Comparison of ENCODE assay signal across 24 cellular contexts in the genomic region with DNA sequence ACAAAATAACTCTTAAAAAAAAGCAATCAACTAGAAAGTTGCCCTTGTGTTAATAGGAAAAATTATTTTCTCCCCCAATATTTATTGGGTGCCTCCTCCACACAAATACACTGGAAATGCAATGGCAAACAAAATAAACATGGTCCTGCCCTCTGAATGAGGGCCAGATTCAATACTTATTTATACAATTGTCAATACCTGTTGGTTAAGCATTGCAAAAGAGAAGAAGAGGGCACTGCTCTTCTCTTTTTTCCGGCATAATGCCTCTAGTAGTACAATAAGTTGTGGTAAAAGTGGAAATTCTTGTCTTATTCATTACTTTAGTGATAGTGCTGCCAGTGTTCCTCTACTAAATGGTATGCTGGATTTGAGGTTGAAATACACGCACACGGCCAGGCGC. TPM values are rescaled to one million over a fixed set of nuclear protein-coding genes. Genes with fewer than 3 reads are reported as not detected.
A peak's percentile ranks its signal among the peaks of the same experiment; 100 is the strongest.
DNase-seq lines count a peak whose midpoint lies in the region; ATAC-seq, FAIRE-seq and TF ChIP-seq lines count a peak whose summit lies in the region.
"Had no signal": no experiment of that assay in that cellular context is flagged by ENCODE, and none has a peak within 500 bp of the region (broad histone marks: within the 10 kb centered on the region; RNA-seq: fewer than 3 reads in every experiment).

No MANE protein-coding gene starts in this region.

- BruUV-seq in HepG2 (replicated peaks; lab: Mats Ljungman, UMichigan), result no TSS peak

- TF ChIP-seq CTCF in right lobe of liver (IDR thresholded peaks at IDR 0.05) (no peak), HepG2 (CRISPR knock-in tag; IDR thresholded peaks at IDR 0.05) (no peak)

- ATAC-seq in right lobe of liver (peak in 3 of 4 donors; percentile 54 to 65 (median 62)), HepG2 (no peak), left lobe of liver (peak; percentile 19)
- ATAC-seq: A549, GM12878 had no signal

- peaks cover 0 to 12% (median 0%) of the 10 kb centered on the region in 4 donors for H3K4me1 ChIP-seq in right lobe of liver
- H3K4me1 ChIP-seq in HepG2 (ENCODE audit: insufficient read depth, low read length), result peaks cover 36% of the 10 kb centered on the region
- H3K4me1 ChIP-seq: BE2C, BLaER1 had no signal

- no peak overlapping the region for H3K4me3 ChIP-seq in right lobe of liver
- no peak overlapping the region for H3K4me3 ChIP-seq in HepG2 (replicated peaks in 1 of 3; ENCODE audit: insufficient read depth in 1 of 3, low read depth in 2 of 3, low read length in 3 of 3)
- H3K4me3 ChIP-seq: A549, BLaER1, GM12878 had no signal

- H3K9me3 ChIP-seq in right lobe of liver, result no peaks in the 10 kb centered on the region
- no peaks in the 10 kb centered on the region for H3K9me3 ChIP-seq in HepG2 (ENCODE audit: low read length)
- H3K9me3 ChIP-seq: BE2C had no signal

- CTCF ChIA-PET in HepG2 (lab: Yijun Ruan, JAX; ENCODE audit: low intra/inter-chr PET ratio, low total read pairs), result no interaction called here

- no peaks in the 10 kb centered on the region for H3K27me3 ChIP-seq in right lobe of liver
- H3K27me3 ChIP-seq in HepG2 (ENCODE audit: control insufficient read depth in 1 of 2, insufficient read depth in 2 of 2, low read length in 2 of 2), result no peaks in the 10 kb centered on the region
- H3K27me3 ChIP-seq: BE2C, BLaER1 had no signal

- no peak overlapping the region for H3K9ac ChIP-seq in HepG2 (ENCODE audit: insufficient read depth, low read depth, low read length)
- H3K9ac ChIP-seq: BLaER1 had no signal

- POLR2A ChIA-PET in HepG2 (lab: Yijun Ruan, JAX), result no interaction called here

- WGBS in right lobe of liver (ENCODE audit: insufficient coverage, low coverage, low lambda C conversion rate, missing lambda C conversion rate), result 78% methylated on average over 4 of the region's 4 CpGs
- 96% methylated on average over 4 of the region's 4 CpGs for WGBS in HepG2 (ENCODE audit: low lambda C conversion rate)

- in situ Hi-C loops in HepG2 (cut with HindIII; ENCODE audit: extremely low pct_ligation_motif_present, low pct_unique_long_range_greater_than_20kb), result no loop called here

- no peaks in the 10 kb centered on the region for H3K79me2 ChIP-seq in HepG2 (ENCODE audit: insufficient read depth, low read length)

- TF ChIP-seq POLR2A in right lobe of liver (IDR thresholded peaks at IDR 0.05) (no peak), HepG2 (IDR thresholded peaks at IDR 0.05; ENCODE audit: insufficient read depth in 1 of 2, low read depth in 2 of 2, low read length in 2 of 2) (no peak)

- TF ChIP-seq RAD21 in HepG2 (CRISPR knock-in tag; IDR thresholded peaks at IDR 0.05), result no peak

- no peak for DNase-seq in right lobe of liver
- DNase-seq in HepG2 (ENCODE audit: low spot score), result no peak
- no peak for DNase-seq in left lobe of liver (ENCODE audit: low spot score)
- no peak for DNase-seq in anterior cingulate cortex (lab: John Stamatoyannopoulos, UW)
- no peak for DNase-seq in AML-193 (lab: John Stamatoyannopoulos, UW)
- DNase-seq: BE2C; C1 segment of cervical spinal cord; CD4-positive, alpha-beta memory T cell; CD4-positive, CD25-positive, alpha-beta regulatory T cell; CD8-positive, alpha-beta memory T cell; COR-L47; DMS 273 treated with DMSO at 0.1 percent for 48 hours; DMS153; DMS53; DMS79; DND-41; EL; GDM1 had no signal

- no peak overlapping the region for H3K27ac ChIP-seq in right lobe of liver
- H3K27ac ChIP-seq in HepG2 (ENCODE audit: extremely low read length, insufficient read depth, low read length), result no peak overlapping the region
- H3K27ac ChIP-seq: 22Rv1, A549, BLaER1 had no signal

- no peak for TF ChIP-seq EP300 in HepG2 (IDR thresholded peaks at IDR 0.05; ENCODE audit: low read depth in 2 of 2, low read length in 2 of 2)
- no peak for TF ChIP-seq EP300 in HepG2 (CRISPR knock-in tag; IDR thresholded peaks at IDR 0.05; ENCODE audit: borderline replicate concordance)

- H2AFZ ChIP-seq in HepG2 (ENCODE audit: low read length), result no peak overlapping the region

- H3K36me3 ChIP-seq in right lobe of liver (no peaks in the 10 kb centered on the region), HepG2 (replicated peaks in 1 of 2; ENCODE audit: control insufficient read depth in 1 of 2, insufficient read depth in 2 of 2, low read length in 2 of 2) (no peaks in the 10 kb centered on the region)
- H3K36me3 ChIP-seq: BE2C, BLaER1 had no signal

- no peaks in the 10 kb centered on the region for H4K20me1 ChIP-seq in HepG2 (ENCODE audit: insufficient read depth, low read length)
- H4K20me1 ChIP-seq: BLaER1 had no signal

- H3K4me2 ChIP-seq in HepG2 (ENCODE audit: low read depth, low read length), result no peak overlapping the region
- H3K4me2 ChIP-seq: A549, BLaER1 had no signal

- intact Hi-C loops in right lobe of liver (cut with DNase I) (no loop called here), HepG2 (cut with micrococcal nuclease; ENCODE audit: unreplicated experiment) (no loop called here)

- FAIRE-seq in HepG2 (lab: Jason Lieb, UNC), result no peak
- FAIRE-seq: GM12878, GM12892, GM18507 had no signal

TF ChIP-seq in HepG2, 621 proteins besides CTCF, POLR2A, EP300 and RAD21 (continues in another document):
- TF ChIP-seq IKZF1 (IDR thresholded peaks at IDR 0.05) (no peak), ZNF567 (CRISPR knock-in tag; IDR thresholded peaks at IDR 0.05; ENCODE audit: borderline replicate concordance) (no peak), CHD2 (IDR thresholded peaks at IDR 0.05; ENCODE audit: low read depth, low read length) (no peak), NCOA1 (CRISPR knock-in tag; IDR thresholded peaks at IDR 0.05) (no peak), ZNF619 (CRISPR knock-in tag; IDR thresholded peaks at IDR 0.05) (no peak), CREB1 (IDR thresholded peaks at IDR 0.05) (no peak), CREB1 (CRISPR knock-in tag; IDR thresholded peaks at IDR 0.05) (no peak), ZNF124 (CRISPR knock-in tag; IDR thresholded peaks at IDR 0.05) (no peak), ZNF451 (CRISPR knock-in tag; IDR thresholded peaks at IDR 0.05) (no peak), ZNF530 (CRISPR knock-in tag; IDR thresholded peaks at IDR 0.05; ENCODE audit: low read depth) (no peak), ZNF10 (CRISPR knock-in tag; IDR thresholded peaks at IDR 0.05; ENCODE audit: borderline replicate concordance, low read depth) (no peak), ZNF484 (CRISPR knock-in tag; IDR thresholded peaks at IDR 0.05; ENCODE audit: borderline replicate concordance, low read depth) (no peak), ZNF337 (CRISPR knock-in tag; IDR thresholded peaks at IDR 0.05; ENCODE audit: borderline replicate concordance, low read depth) (no peak), RFX1 (IDR thresholded peaks at IDR 0.05) (no peak), MZF1 (CRISPR knock-in tag; IDR thresholded peaks at IDR 0.05; ENCODE audit: borderline replicate concordance) (no peak), ARNTL (CRISPR knock-in tag; IDR thresholded peaks at IDR 0.05) (no peak), MBD4 (IDR thresholded peaks at IDR 0.05; ENCODE audit: borderline replicate concordance, low read length) (no peak), PCBP2 (optimal IDR thresholded peaks at IDR 0.05; ENCODE audit: low read depth, low read length, poor library complexity, severe bottlenecking) (no peak)
- TF ChIP-seq, protein P1, sequence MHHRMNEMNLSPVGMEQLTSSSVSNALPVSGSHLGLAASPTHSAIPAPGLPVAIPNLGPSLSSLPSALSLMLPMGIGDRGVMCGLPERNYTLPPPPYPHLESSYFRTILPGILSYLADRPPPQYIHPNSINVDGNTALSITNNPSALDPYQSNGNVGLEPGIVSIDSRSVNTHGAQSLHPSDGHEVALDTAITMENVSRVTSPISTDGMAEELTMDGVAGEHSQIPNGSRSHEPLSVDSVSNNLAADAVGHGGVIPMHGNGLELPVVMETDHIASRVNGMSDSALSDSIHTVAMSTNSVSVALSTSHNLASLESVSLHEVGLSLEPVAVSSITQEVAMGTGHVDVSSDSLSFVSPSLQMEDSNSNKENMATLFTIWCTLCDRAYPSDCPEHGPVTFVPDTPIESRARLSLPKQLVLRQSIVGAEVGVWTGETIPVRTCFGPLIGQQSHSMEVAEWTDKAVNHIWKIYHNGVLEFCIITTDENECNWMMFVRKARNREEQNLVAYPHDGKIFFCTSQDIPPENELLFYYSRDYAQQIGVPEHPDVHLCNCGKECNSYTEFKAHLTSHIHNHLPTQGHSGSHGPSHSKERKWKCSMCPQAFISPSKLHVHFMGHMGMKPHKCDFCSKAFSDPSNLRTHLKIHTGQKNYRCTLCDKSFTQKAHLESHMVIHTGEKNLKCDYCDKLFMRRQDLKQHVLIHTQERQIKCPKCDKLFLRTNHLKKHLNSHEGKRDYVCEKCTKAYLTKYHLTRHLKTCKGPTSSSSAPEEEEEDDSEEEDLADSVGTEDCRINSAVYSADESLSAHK (CRISPR knock-in tag; IDR thresholded peaks at IDR 0.05; ENCODE audit: borderline replicate concordance), result no peak

RNA-seq across cellular contexts. Expression of a gene that starts 22.5 kb away (rescaled TPM):
- total RNA-seq in right lobe of liver (100 to 1,000 TPM; 102 to 264 (median 182) TPM), HepG2 (2016; rRNA removed; fragmentation: Illumina TruSeq; extraction: Trizol) (180 and 245 TPM in 2 replicates), left lobe of liver (154 TPM)
- 28.5 and 29.7 TPM in 2 replicates for total RNA-seq in HepG2 (2016; cell fraction: cytosol; rRNA removed; fragmentation: Illumina TruSeq; extraction: Trizol; ENCODE audit: low read depth)
- total RNA-seq in HepG2 (2016; cell fraction: insoluble cytoplasmic fraction; rRNA removed; fragmentation: Illumina TruSeq; extraction: Trizol), result 175 and 252 TPM in 2 replicates
- 79.3 and 80.3 TPM in 2 replicates for total RNA-seq in HepG2 (2016; cell fraction: membrane; rRNA removed; fragmentation: Illumina TruSeq; extraction: Trizol)
- 120 and 125 TPM in 2 replicates for total RNA-seq in HepG2 (2016; cell fraction: nucleus; rRNA removed; fragmentation: Illumina TruSeq; extraction: Trizol)
- polyA plus RNA-seq in HepG2 (2011; rRNA removed), result 79.1 and 80.8 TPM in 2 replicates
- polyA plus RNA-seq in HepG2 (2011; cell fraction: cytosol; rRNA removed), result 72.4 and 72.5 TPM in 2 replicates
- 82.4 and 90.1 TPM in 2 replicates for polyA plus RNA-seq in HepG2 (2011; cell fraction: nucleus; rRNA removed)
- polyA plus RNA-seq in HepG2 (2012), result 70.0 and 93.3 TPM in 2 replicates
- polyA plus RNA-seq in HepG2 (2016; cell fraction: cytosol; fragmentation: Illumina TruSeq; extraction: Trizol; ENCODE audit: low read depth), result 19.4 and 20.8 TPM in 2 replicates
- polyA plus RNA-seq in HepG2 (2016; cell fraction: insoluble cytoplasmic fraction; fragmentation: Illumina TruSeq; extraction: Trizol; ENCODE audit: low read depth), result 213 and 225 TPM in 2 replicates
- 43.5 and 52.2 TPM in 2 replicates for polyA plus RNA-seq in HepG2 (2016; cell fraction: membrane; fragmentation: Illumina TruSeq; extraction: Trizol; ENCODE audit: low read depth)
- polyA plus RNA-seq in HepG2 (2016; cell fraction: nucleus; fragmentation: Illumina TruSeq; extraction: Trizol; ENCODE audit: insufficient read depth, low read depth), result 137 and 153 TPM in 2 replicates
- polyA minus RNA-seq in HepG2 (2011; rRNA and poly(A)+ RNA removed; ENCODE audit: low replicate concordance), result 42.9 and 77.2 TPM in 2 replicates
- 64.1 and 78.1 TPM in 2 replicates for polyA minus RNA-seq in HepG2 (2011; cell fraction: cytosol; rRNA and poly(A)+ RNA removed)
- polyA minus RNA-seq in HepG2 (2011; cell fraction: nucleus; rRNA and poly(A)+ RNA removed), result 127 and 128 TPM in 2 replicates
